In genomic region chr12:116378002-116378401, GRCh38 we compare ENCODE assay signal across 16 cellular contexts.
A peak's percentile ranks its signal among the peaks of the same experiment; 100 is the strongest.
DNase-seq lines count a peak whose midpoint lies in the region; ATAC-seq and TF ChIP-seq lines count a peak whose summit lies in the region.
"Had no signal": no experiment of that assay in that cellular context is flagged by ENCODE, and none has a peak within 500 bp of the region (broad histone marks: within the 10 kb centered on the region; RNA-seq: fewer than 3 reads in every experiment).

No MANE protein-coding gene starts in this region.

- no peaks in the 10 kb centered on the region for H3K36me3 ChIP-seq in Panc1 (ENCODE audit: control insufficient read depth, insufficient read depth, low read length)
- no peaks in the 10 kb centered on the region for H3K36me3 ChIP-seq in left ventricle myocardium inferior
- H3K36me3 ChIP-seq in upper lobe of right lung, result no peaks in the 10 kb centered on the region
- H3K36me3 ChIP-seq: BE2C had no signal

- H3K4me3 ChIP-seq in Panc1 (ENCODE audit: low read depth in 2 of 2, low read length in 2 of 2), result no peak overlapping the region
- H3K4me3 ChIP-seq in left ventricle myocardium inferior, result no peak overlapping the region
- H3K4me3 ChIP-seq in upper lobe of right lung, result no peak overlapping the region
- H3K4me3 ChIP-seq: GM23248 had no signal

- H3K27me3 ChIP-seq in Panc1 (ENCODE audit: control insufficient read depth, insufficient read depth, low read length), result no peaks in the 10 kb centered on the region
- peaks cover 60% of the 10 kb centered on the region for H3K27me3 ChIP-seq in left ventricle myocardium inferior (ENCODE audit: low read depth)
- H3K27me3 ChIP-seq in upper lobe of right lung, result no peaks in the 10 kb centered on the region
- H3K27me3 ChIP-seq: BE2C had no signal

- DNase-seq in HFFc6, result no peak
- no peak for DNase-seq in Panc1 (ENCODE audit: low read depth, low spot score)
- DNase-seq in left ventricle myocardium inferior, result no peak
- DNase-seq in upper lobe of right lung, result no peak
- DNase-seq in NCI-H1436 (lab: John Stamatoyannopoulos, UW), result no peak
- DNase-seq in OCI-M1 (lab: John Stamatoyannopoulos, UW), result no peak
- DNase-seq: ACHN; BE2C; C1 segment of cervical spinal cord; Caco-2; CD4-positive, CD25-positive, alpha-beta regulatory T cell; CD8-positive, alpha-beta memory T cell; GM23248; HCEC 1CT had no signal

- POLR2A ChIA-PET in Panc1 (lab: Charles Lee), result no interaction called here

- H3K27ac Mint-ChIP-seq in HFFc6 (peak overlapping the region; percentile 92; the same call in 1 of the 2 replicates), nephron (peak overlapping the region; percentile 3 to 21 (median 19))
- H3K27ac Mint-ChIP-seq: CD4-positive, CD25-positive, alpha-beta regulatory T cell; CD8-positive, alpha-beta memory T cell had no signal

- no peak overlapping the region for H3K4me3 Mint-ChIP-seq in HFFc6
- no peak overlapping the region for H3K4me3 Mint-ChIP-seq in nephron
- H3K4me3 Mint-ChIP-seq: CD4-positive, CD25-positive, alpha-beta regulatory T cell; CD8-positive, alpha-beta memory T cell; IgD-negative memory B cell had no signal

- H3K27ac ChIP-seq in Panc1 (ENCODE audit: low read length) (peak overlapping the region; percentile 84), left ventricle myocardium inferior (replicated peaks) (no peak overlapping the region), upper lobe of right lung (no peak overlapping the region)

- H3K4me1 Mint-ChIP-seq in HFFc6 (ENCODE audit: low read depth) (peaks cover 74% of the 10 kb centered on the region), nephron (peaks cover 53% of the 10 kb centered on the region)
- H3K4me1 Mint-ChIP-seq: CD4-positive, CD25-positive, alpha-beta regulatory T cell; CD8-positive, alpha-beta memory T cell had no signal

- H3K36me3 Mint-ChIP-seq in HFFc6 (ENCODE audit: low read depth) (no peaks in the 10 kb centered on the region; the same call in 1 of the 2 replicates), nephron (ENCODE audit: low read depth) (no peaks in the 10 kb centered on the region)
- H3K36me3 Mint-ChIP-seq: CD4-positive, CD25-positive, alpha-beta regulatory T cell; CD8-positive, alpha-beta memory T cell had no signal

- intact Hi-C loops in Panc1 (cut with micrococcal nuclease; ENCODE audit: unreplicated experiment), result no loop called here
- intact Hi-C loops in left ventricle myocardium inferior (cut with micrococcal nuclease), result no loop called here
- intact Hi-C loops in upper lobe of right lung (cut with DNase I), result no loop called here

- H3K4me1 ChIP-seq in Panc1 (ENCODE audit: control insufficient read depth, insufficient read depth, low read length) (peaks cover 55% of the 10 kb centered on the region), left ventricle myocardium inferior (peaks cover 20% of the 10 kb centered on the region), upper lobe of right lung (peaks cover 15% of the 10 kb centered on the region)

- no peak for TF ChIP-seq CTCF in HFFc6 (IDR thresholded peaks at IDR 0.05)
- TF ChIP-seq CTCF in Panc1 (IDR thresholded peaks at IDR 0.05), result no peak
- no peak for TF ChIP-seq CTCF in nephron (IDR thresholded peaks at IDR 0.05; ENCODE audit: unreplicated experiment in 3 of 3)
- TF ChIP-seq CTCF in left ventricle myocardium inferior (IDR thresholded peaks at IDR 0.05; ENCODE audit: borderline replicate concordance), result no peak
- TF ChIP-seq CTCF in upper lobe of right lung (IDR thresholded peaks at IDR 0.05), result no peak

- H3K9me3 Mint-ChIP-seq in HFFc6 (no peaks in the 10 kb centered on the region; the same call in 1 of the 2 replicates), nephron (peaks cover 3% of the 10 kb centered on the region)
- H3K9me3 Mint-ChIP-seq: CD8-positive, alpha-beta memory T cell had no signal

- in situ Hi-C loops in Panc1 (cut with HindIII; ENCODE audit: low pct_unique_long_range_greater_than_20kb, low sequenced_read_pairs), result no loop called here

- no peaks in the 10 kb centered on the region for H3K9me3 ChIP-seq in Panc1 (ENCODE audit: control insufficient read depth, insufficient read depth, low read depth, low read length)
- H3K9me3 ChIP-seq in left ventricle myocardium inferior (replicated peaks), result no peaks in the 10 kb centered on the region
- H3K9me3 ChIP-seq in upper lobe of right lung, result no peaks in the 10 kb centered on the region
- H3K9me3 ChIP-seq: BE2C, Caco-2 had no signal

- CTCF ChIA-PET in Panc1 (lab: Charles Lee), result no interaction called here

- no TSS peak for BruUV-seq in Panc1 (replicated peaks; lab: Mats Ljungman, UMichigan)

- no peak for ATAC-seq in Panc1
- ATAC-seq in upper lobe of right lung, result no peak

- H3K27me3 Mint-ChIP-seq in HFFc6 (ENCODE audit: insufficient read depth), result peaks cover 4% of the 10 kb centered on the region
- H3K27me3 Mint-ChIP-seq in nephron (ENCODE audit: low read depth), result peaks cover 10% of the 10 kb centered on the region
- H3K27me3 Mint-ChIP-seq: CD4-positive, CD25-positive, alpha-beta regulatory T cell had no signal
